In genomic region chr22:30426395-30427353, GRCh38 we compare ENCODE assay signal across 8 cellular contexts. TPM values are rescaled to one million over a fixed set of nuclear protein-coding genes. Genes with fewer than 3 reads are reported as not detected.
DNase-seq lines count a peak whose midpoint lies in the region; ATAC-seq and TF ChIP-seq lines count a peak whose summit lies in the region.

No MANE protein-coding gene starts in this region.

- peak; percentile 80 for TF ChIP-seq CTCF in OCI-LY1 (IDR thresholded peaks at IDR 0.05; ENCODE audit: low read length)

- H3K4me2 ChIP-seq in BLaER1 (peak overlapping the region; percentile 88), OCI-LY1 (ENCODE audit: low read length) (peak overlapping the region; percentile 81)

- no peaks in the 10 kb centered on the region for H3K27me3 ChIP-seq in BLaER1
- no peaks in the 10 kb centered on the region for H3K27me3 ChIP-seq in HUES48 (ENCODE audit: control insufficient read depth, insufficient read depth, low read length)
- no peaks in the 10 kb centered on the region for H3K27me3 ChIP-seq in OCI-LY1 (ENCODE audit: insufficient read depth, low read length)

- H3K9me2 ChIP-seq in OCI-LY1 (ENCODE audit: low read depth, low read length) = no peaks in the 10 kb centered on the region

- H3K36me3 ChIP-seq in BLaER1 = peaks cover 34% of the 10 kb centered on the region
- H3K36me3 ChIP-seq in HUES48 (ENCODE audit: control insufficient read depth, insufficient read depth, low read length) = peaks cover 21% of the 10 kb centered on the region
- H3K36me3 ChIP-seq in OCI-LY1 (ENCODE audit: insufficient read depth, low read length) = peaks cover 23% of the 10 kb centered on the region

- H3K4me1 ChIP-seq in BLaER1 (peaks cover 45% of the 10 kb centered on the region), HUES48 (ENCODE audit: control insufficient read depth, insufficient read depth, low read length) (peaks cover 12% of the 10 kb centered on the region; the same call in 1 of the 2 replicates), OCI-LY1 (ENCODE audit: insufficient read depth, low read length, severe bottlenecking) (peaks cover 38% of the 10 kb centered on the region)

- H3K79me2 ChIP-seq in OCI-LY1 (ENCODE audit: insufficient read depth, low read length) = no peaks in the 10 kb centered on the region

- DNase-seq in activated T-cell treated with anti-CD3 and anti-CD28 coated beads for 1 hour (ENCODE audit: low read depth) (peak; percentile 79), epidermal melanocyte (ENCODE audit: insufficient read length, low spot score) (peak; percentile 59), mucosa of gallbladder (ENCODE audit: low spot score) (peak; percentile 90)
- DNase-seq in stimulated activated CD8-positive, alpha-beta memory T cell treated with anti-CD3 and anti-CD28 coated beads, Interleukin-4, amount 100 ng/mL, for 24 hours (ENCODE audit: low read depth) = peak; percentile 77

- H3K4me3 ChIP-seq in BLaER1 (peak overlapping the region; percentile 96), HUES48 (ENCODE audit: low read depth, low read length) (peak overlapping the region; percentile 69), OCI-LY1 (ENCODE audit: low read depth, low read length, poor library complexity, severe bottlenecking) (peak overlapping the region; percentile 81)

- H3K27ac ChIP-seq in BLaER1 (peak overlapping the region; percentile 88), HUES48 (ENCODE audit: low read depth, low read length) (no peak overlapping the region), OCI-LY1 (ENCODE audit: low read depth, low read length, poor library complexity, severe bottlenecking) (peak overlapping the region; percentile 67)

- no peak for ATAC-seq in HG03196 (IDR thresholded peaks at IDR 0.05; ENCODE audit: unreplicated experiment)

- no peaks in the 10 kb centered on the region for H3F3A ChIP-seq in OCI-LY1 (ENCODE audit: insufficient read depth, low read length)

- H3K9ac ChIP-seq in BLaER1 (peak overlapping the region; percentile 89), HUES48 (ENCODE audit: low read depth, low read length) (peak overlapping the region; percentile 55), OCI-LY1 (ENCODE audit: low read length) (peak overlapping the region; percentile 87)

- H2AFZ ChIP-seq in OCI-LY1 (ENCODE audit: low read length) = 0 out of 2 replicates have a peak overlapping the region, but pooled peaks have one; percentile 1

- H4K20me1 ChIP-seq in BLaER1 (peaks cover 20% of the 10 kb centered on the region), OCI-LY1 (ENCODE audit: insufficient read depth, low read length) (no peaks in the 10 kb centered on the region)

- no peaks in the 10 kb centered on the region for H3K9me3 ChIP-seq in BLaER1
- H3K9me3 ChIP-seq in HUES48 (ENCODE audit: control insufficient read depth, insufficient read depth, low read length) = no peaks in the 10 kb centered on the region
- no peaks in the 10 kb centered on the region for H3K9me3 ChIP-seq in OCI-LY1 (ENCODE audit: low read length)

RNA-seq across cellular contexts. Expression of gene MTFP1, which starts 1.1 kb away (rescaled TPM):
- total RNA-seq in mucosa of gallbladder = 20.0 TPM

RNA-seq across cellular contexts. Expression of gene SEC14L2, which starts 29.9 kb away (rescaled TPM):
- 35.4 TPM for total RNA-seq in mucosa of gallbladder

RNA-seq across cellular contexts. Expression of gene RNF215, which starts 39.5 kb away (rescaled TPM):
- total RNA-seq in mucosa of gallbladder = 31.2 TPM

RNA-seq across cellular contexts. Expression of gene SEC14L3, which starts 45.1 kb away (rescaled TPM):
- not detected for total RNA-seq in mucosa of gallbladder
